16 cellular contexts compared by ENCODE assay signal in the genomic region with DNA sequence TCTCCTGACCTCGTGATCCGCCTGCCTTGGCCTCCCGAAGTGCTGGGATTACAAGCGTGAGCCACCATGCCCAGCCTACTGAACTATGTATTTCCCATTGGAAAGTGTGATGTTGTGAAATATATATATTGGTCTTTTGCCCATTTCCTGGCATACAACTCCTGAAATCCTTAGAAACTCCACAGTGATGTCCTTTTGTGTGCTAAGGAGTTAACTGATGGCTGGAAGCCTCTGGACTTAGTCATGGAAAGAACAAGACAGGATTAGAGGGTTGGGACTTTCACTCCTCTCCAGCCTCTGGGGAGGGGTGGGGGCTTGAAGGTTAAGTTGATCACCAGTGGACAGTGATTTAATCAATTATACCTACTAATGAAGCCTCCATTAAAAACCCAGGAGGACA. TPM values are rescaled to one million over a fixed set of nuclear protein-coding genes. Genes with fewer than 3 reads are reported as not detected.
A peak's percentile ranks its signal among the peaks of the same experiment; 100 is the strongest.
DNase-seq lines count a peak whose midpoint lies in the region; ATAC-seq and TF ChIP-seq lines count a peak whose summit lies in the region.
"Had no signal": no experiment of that assay in that cellular context is flagged by ENCODE, and none has a peak within 500 bp of the region (broad histone marks: within the 10 kb centered on the region; RNA-seq: fewer than 3 reads in every experiment).

No MANE protein-coding gene starts in this region.

- no peak overlapping the region for H3K14ac ChIP-seq in trophoblast cell (ENCODE audit: low read length)

- H3K4me2 ChIP-seq in DND-41 (ENCODE audit: insufficient read depth, low read length) (peak overlapping the region; percentile 25; the same call in 1 of the 2 replicates), OCI-LY1 (ENCODE audit: low read length) (peak overlapping the region; percentile 57), trophoblast cell (ENCODE audit: low read length) (no peak overlapping the region)

- H2BK120ac ChIP-seq in trophoblast cell (ENCODE audit: insufficient read depth, low read length, poor library complexity): no peak overlapping the region

- H3K4me3 ChIP-seq in DND-41 (ENCODE audit: low read depth in 1 of 2, low read length in 2 of 2) (no peak overlapping the region), OCI-LY1 (ENCODE audit: low read depth, low read length, poor library complexity, severe bottlenecking) (peak overlapping the region; percentile 31), endodermal cell (ENCODE audit: low read length) (peak overlapping the region; percentile 6), trophoblast cell (ENCODE audit: low read depth, low read length) (no peak overlapping the region), spleen (peak overlapping the region in 1 of 8 donors; percentile 6)

- no peak overlapping the region for H3K4me3 Mint-ChIP-seq in endodermal cell

- H3K9me3 Mint-ChIP-seq in endodermal cell: no peaks in the 10 kb centered on the region
- H3K9me3 Mint-ChIP-seq: CD14-positive monocyte had no signal

- no peak overlapping the region for H4K12ac ChIP-seq in trophoblast cell (ENCODE audit: low read depth, low read length)

- H3K79me1 ChIP-seq in trophoblast cell (ENCODE audit: low read length): no peaks in the 10 kb centered on the region

- H3F3A ChIP-seq in OCI-LY1 (ENCODE audit: insufficient read depth, low read length): no peaks in the 10 kb centered on the region

- DNase-seq in DND-41 (no peak), endodermal cell (no peak), trophoblast cell (no peak), spleen (no peak), A172 (ENCODE audit: low spot score) (no peak)
- DNase-seq: activated T-cell treated with anti-CD3 and anti-CD28 coated beads, Interleukin-2, amount 50 U/mL, for 48 hours; effector CD4-positive, alpha-beta T cell; heart left ventricle; KBM-7; kidney glomerular epithelial cell; OCI-M1 had no signal

- H3K27me3 Mint-ChIP-seq in endodermal cell (ENCODE audit: insufficient read depth): no peaks in the 10 kb centered on the region
- H3K27me3 Mint-ChIP-seq: progenitor cell of endocrine pancreas had no signal

- H3K79me2 ChIP-seq in DND-41 (ENCODE audit: insufficient read depth, low read length): peaks cover 100% of the 10 kb centered on the region
- peaks cover 100% of the 10 kb centered on the region for H3K79me2 ChIP-seq in OCI-LY1 (ENCODE audit: insufficient read depth, low read length)
- H3K79me2 ChIP-seq in trophoblast cell (ENCODE audit: control insufficient read depth, insufficient read depth, low read length, poor library complexity): peaks cover 35% of the 10 kb centered on the region

- H4K91ac ChIP-seq in trophoblast cell (ENCODE audit: low read depth, low read length): no peak overlapping the region

- H3K9me3 ChIP-seq in DND-41 (ENCODE audit: insufficient read depth, low read length, severe bottlenecking) (no peaks in the 10 kb centered on the region), OCI-LY1 (ENCODE audit: low read length) (no peaks in the 10 kb centered on the region), endodermal cell (ENCODE audit: control insufficient read depth, low read length) (no peaks in the 10 kb centered on the region), trophoblast cell (ENCODE audit: insufficient read depth, low read depth, low read length) (no peaks in the 10 kb centered on the region), spleen (no peaks in the 10 kb centered on the region)
- H3K9me3 ChIP-seq: heart left ventricle had no signal

- H3K23ac ChIP-seq in trophoblast cell (ENCODE audit: low read length): no peak overlapping the region

- no peak overlapping the region for H3K9ac ChIP-seq in DND-41 (ENCODE audit: low read depth, low read length)
- H3K9ac ChIP-seq in OCI-LY1 (ENCODE audit: low read length): peak overlapping the region; percentile 31; the same call in 1 of the 2 replicates
- no peak overlapping the region for H3K9ac ChIP-seq in endodermal cell (ENCODE audit: extremely low read depth, low read length, poor library complexity, severe bottlenecking)
- no peak overlapping the region for H3K9ac ChIP-seq in trophoblast cell (ENCODE audit: low read length)

- ATAC-seq in DND-41 (ENCODE audit: insufficient read depth, low read depth) (no peak), GM19467 (IDR thresholded peaks at IDR 0.05; ENCODE audit: unreplicated experiment) (no peak)
- no peak for ATAC-seq in activated CD4-positive, CD25-positive, alpha-beta regulatory T cell treated with anti-CD3 and anti-CD28 coated beads, Interleukin-2, amount 50 U/mL, for 24 hours

- no peak overlapping the region for H2AFZ ChIP-seq in DND-41 (ENCODE audit: low read depth, low read length)
- no peak overlapping the region for H2AFZ ChIP-seq in OCI-LY1 (ENCODE audit: low read length)
- H2AFZ ChIP-seq in trophoblast cell (ENCODE audit: insufficient read depth, low read length, poor library complexity): no peak overlapping the region

- intact Hi-C loops in spleen (cut with DNase I; ENCODE audit: low total_unique reads): no loop called here

- peak overlapping the region; percentile 95 for H3K4ac ChIP-seq in trophoblast cell (ENCODE audit: low read depth, low read length)

- H4K20me1 ChIP-seq in DND-41 (ENCODE audit: insufficient read depth, low read length) (peaks cover 92% of the 10 kb centered on the region), OCI-LY1 (ENCODE audit: insufficient read depth, low read length) (no peaks in the 10 kb centered on the region)

- H2BK5ac ChIP-seq in trophoblast cell (ENCODE audit: low read depth, low read length, poor library complexity): no peak overlapping the region

- H3K4me1 Mint-ChIP-seq in endodermal cell: peaks cover 41% of the 10 kb centered on the region

- H3K36me3 ChIP-seq in DND-41 (ENCODE audit: insufficient read depth, low read length) (peaks cover 48% of the 10 kb centered on the region), OCI-LY1 (ENCODE audit: insufficient read depth, low read length) (peaks cover 52% of the 10 kb centered on the region), endodermal cell (ENCODE audit: control insufficient read depth, insufficient read depth, low read length) (peaks cover 56% of the 10 kb centered on the region), trophoblast cell (ENCODE audit: control insufficient read depth in 1 of 2, insufficient read depth in 2 of 2, low read length in 2 of 2) (peaks cover 2 to 4% of the 10 kb centered on the region in 2 experiments), spleen (peaks cover 0 to 20% (median 0%) of the 10 kb centered on the region in 6 donors)

- H3K4me1 ChIP-seq in DND-41 (ENCODE audit: insufficient read depth, low read length) (peaks cover 46% of the 10 kb centered on the region), OCI-LY1 (ENCODE audit: insufficient read depth, low read length, severe bottlenecking) (peaks cover 90% of the 10 kb centered on the region), endodermal cell (ENCODE audit: control insufficient read depth, insufficient read depth, low read length) (peaks cover 3% of the 10 kb centered on the region), trophoblast cell (ENCODE audit: control insufficient read depth in 1 of 2, insufficient read depth in 2 of 2, low read length in 2 of 2) (peaks cover under 1 to 6% of the 10 kb centered on the region in 2 experiments), spleen (peaks cover 73 to 100% (median 100%) of the 10 kb centered on the region in 6 donors)

- 84% methylated on average over 4 of the region's 4 CpGs; no CpG with 5 or more reads in 1 of the 2 experiments for WGBS in endodermal cell (ENCODE audit: insufficient coverage in 1 of 2, insufficient read length in 1 of 2), 2 experiments
- WGBS in trophoblast cell (ENCODE audit: extremely low coverage, insufficient coverage, insufficient read length): no CpG with 5 or more reads among the region's 4 CpGs
- 67 to 79% (median 78%) methylated on average over 4 of the region's 4 CpGs for WGBS in spleen, 5 donors

- TF ChIP-seq CTCF in DND-41 (IDR thresholded peaks at IDR 0.05; ENCODE audit: borderline replicate concordance, extremely low read depth, low read length, poor library complexity, severe bottlenecking) (no peak), OCI-LY1 (IDR thresholded peaks at IDR 0.05; ENCODE audit: low read length) (no peak), endodermal cell (conservative IDR thresholded peaks at IDR 0.05) (no peak), spleen (IDR thresholded peaks at IDR 0.05 in 8 of 11, conservative IDR thresholded peaks at IDR 0.05 in 3 of 11) (no peak)

- no peaks in the 10 kb centered on the region for H3K27me3 ChIP-seq in DND-41 (ENCODE audit: insufficient read depth, low read length, poor library complexity)
- H3K27me3 ChIP-seq in OCI-LY1 (ENCODE audit: insufficient read depth, low read length): no peaks in the 10 kb centered on the region
- H3K27me3 ChIP-seq in endodermal cell (ENCODE audit: control insufficient read depth, insufficient read depth, low read length, poor library complexity, severe bottlenecking): no peaks in the 10 kb centered on the region
- no peaks in the 10 kb centered on the region for H3K27me3 ChIP-seq in trophoblast cell (ENCODE audit: insufficient read depth, low read length)
- H3K27me3 ChIP-seq in spleen (replicated peaks in 1 of 7): no peaks in the 10 kb centered on the region
- H3K27me3 ChIP-seq: heart left ventricle had no signal

- no peak for TF ChIP-seq POLR2A in spleen (IDR thresholded peaks at IDR 0.05)

- no peak overlapping the region for H4K8ac ChIP-seq in trophoblast cell (ENCODE audit: low read depth, low read length)

- H3K18ac ChIP-seq in trophoblast cell (ENCODE audit: low read length): no peak overlapping the region

- H3K27ac Mint-ChIP-seq in endodermal cell: no peak overlapping the region

- peaks cover 36% of the 10 kb centered on the region for H3K36me3 Mint-ChIP-seq in endodermal cell (ENCODE audit: low read depth)

- H2BK12ac ChIP-seq in trophoblast cell (ENCODE audit: low read length): no peak overlapping the region

- H3K27ac ChIP-seq in DND-41 (ENCODE audit: low read length): no peak overlapping the region
- peak overlapping the region; percentile 77 for H3K27ac ChIP-seq in OCI-LY1 (ENCODE audit: low read depth, low read length, poor library complexity, severe bottlenecking)
- no peak overlapping the region for H3K27ac ChIP-seq in endodermal cell (ENCODE audit: low read depth, low read length)
- H3K27ac ChIP-seq in trophoblast cell (ENCODE audit: low read depth, low read length): no peak overlapping the region
- H3K27ac ChIP-seq in spleen: peak overlapping the region in 4 of 8 donors; percentile 14 to 40 (median 24)

- H3K9me2 ChIP-seq in OCI-LY1 (ENCODE audit: low read depth, low read length): no peaks in the 10 kb centered on the region

- H2AK5ac ChIP-seq in trophoblast cell (ENCODE audit: low read length): no peak overlapping the region

RNA-seq across cellular contexts. Expression of gene PANK2, which starts 7.1 kb away (rescaled TPM):
- total RNA-seq in endodermal cell (10 to 100 TPM; 57.6 to 66.5 TPM), spleen (10 to 100 TPM; 45.5 to 74.4 (median 67.9) TPM)
- polyA plus RNA-seq in endodermal cell (2013, experiment 1 of 2): 37.8 TPM
- 35.1 TPM for polyA plus RNA-seq in endodermal cell (2013, experiment 2 of 2)
- polyA plus RNA-seq in trophoblast cell (2013): 18.9 and 19.4 TPM in 2 replicates
- polyA plus RNA-seq in spleen: 10 to 100 TPM; 23.0 to 36.2 (median 32.3) TPM
- 62.1 and 97.0 TPM in 2 replicates for total RNA-seq in A172 (2014; rRNA removed; shearing (Covaris generic))

RNA-seq across cellular contexts. Expression of gene MAVS, which starts 49.7 kb away (rescaled TPM):
- 10 to 100 TPM; 43.1 to 43.2 TPM for total RNA-seq in endodermal cell
- polyA plus RNA-seq in endodermal cell (2013, experiment 1 of 2): 17.0 TPM
- 16.9 TPM for polyA plus RNA-seq in endodermal cell (2013, experiment 2 of 2)
- 17.5 and 17.6 TPM in 2 replicates for polyA plus RNA-seq in trophoblast cell (2013)
- total RNA-seq in spleen: 10 to 100 TPM; 27.2 to 45.0 (median 41.0) TPM
- polyA plus RNA-seq in spleen: 10 to 100 TPM in 1 of 3 donors, 1 to 10 TPM in 2; 4.1 to 18.5 (median 5.2) TPM
- 18.6 and 23.9 TPM in 2 replicates for total RNA-seq in A172 (2014; rRNA removed; shearing (Covaris generic))

Comparison
In these comparisons a context has a peak if more than half of its experiments do, and no peak if none do; other contexts are left out.
1. H3K4me3 ChIP-seq: peak in OCI-LY1 (single experiment) and endodermal cell (single experiment); none in DND-41 (0 of 2) and trophoblast cell (single experiment).